ENCODE assay signal across 13 cellular contexts in the genomic region with DNA sequence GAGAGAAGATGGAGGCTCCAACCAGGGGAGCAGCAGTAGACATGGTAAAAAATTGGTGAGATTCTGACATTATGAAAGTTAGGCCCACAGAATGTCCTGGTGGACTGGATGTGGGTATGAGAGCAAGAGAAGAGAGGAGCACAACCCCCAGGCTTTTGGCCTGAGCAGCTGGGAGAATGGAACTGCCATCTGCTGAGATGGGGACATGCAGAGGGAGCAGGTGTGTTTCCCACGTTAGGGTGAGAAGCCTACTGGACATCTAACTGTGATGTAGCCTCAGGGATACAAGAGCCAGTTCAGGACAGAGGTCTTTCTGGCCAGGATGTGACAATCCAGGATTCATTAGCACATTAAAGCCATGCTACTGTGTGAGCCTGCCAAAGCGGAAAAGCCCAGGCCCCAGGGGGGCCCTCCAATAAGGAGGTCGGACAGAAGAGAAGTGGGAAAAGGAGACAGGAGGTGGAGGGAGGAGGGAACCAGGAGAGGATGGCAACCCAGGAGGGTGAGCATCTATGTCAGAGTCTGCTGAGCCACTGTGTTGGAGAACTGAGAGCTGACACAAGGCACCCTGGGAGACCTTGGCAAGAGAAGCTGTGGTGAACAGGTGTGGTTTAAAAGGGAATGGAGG. TPM values are rescaled to one million over a fixed set of nuclear protein-coding genes. Genes with fewer than 3 reads are reported as not detected.
DNase-seq lines count a peak whose midpoint lies in the region; ATAC-seq and TF ChIP-seq lines count a peak whose summit lies in the region.
"Had no signal": no experiment of that assay in that cellular context is flagged by ENCODE, and none has a peak within 500 bp of the region (broad histone marks: within the 10 kb centered on the region; RNA-seq: fewer than 3 reads in every experiment).

No MANE protein-coding gene starts in this region.

- intact Hi-C loops in CD4-positive, alpha-beta memory T cell (cut with micrococcal nuclease): no loop called here
- intact Hi-C loops in mucosa of descending colon (cut with DNase I, micrococcal nuclease) (no loop called here), sciatic nerve (cut with DNase I) (no loop called here)

- H3K27me3 ChIP-seq in CD4-positive, alpha-beta memory T cell (ENCODE audit: insufficient read depth, low read length): no peaks in the 10 kb centered on the region

- no peaks in the 10 kb centered on the region for H3K9me3 Mint-ChIP-seq in CD4-positive, alpha-beta memory T cell
- no peaks in the 10 kb centered on the region for H3K9me3 Mint-ChIP-seq in activated T-helper 17 cell treated with anti-CD3 and anti-CD28 coated beads, Interleukin-2, amount 50 U/mL, for 72 hours
- H3K9me3 Mint-ChIP-seq: central memory CD8-positive, alpha-beta T cell had no signal

- H3K4me1 ChIP-seq in CD4-positive, alpha-beta memory T cell (ENCODE audit: insufficient read depth, low read length): no peaks in the 10 kb centered on the region
- H3K4me1 ChIP-seq in mucosa of descending colon (ENCODE audit: low read depth): peaks cover 36% of the 10 kb centered on the region

- POLR2A ChIA-PET in CD4-positive, alpha-beta memory T cell (lab: Charles Lee; ENCODE audit: partially characterized antibody): no interaction called here

- H3K27me3 Mint-ChIP-seq in CD4-positive, alpha-beta memory T cell: no peaks in the 10 kb centered on the region
- H3K27me3 Mint-ChIP-seq in activated T-helper 17 cell treated with anti-CD3 and anti-CD28 coated beads, Interleukin-2, amount 50 U/mL, for 72 hours: no peaks in the 10 kb centered on the region
- H3K27me3 Mint-ChIP-seq: central memory CD8-positive, alpha-beta T cell had no signal

- no peaks in the 10 kb centered on the region for H3K36me3 ChIP-seq in CD4-positive, alpha-beta memory T cell (ENCODE audit: insufficient read depth, low read length)
- no peaks in the 10 kb centered on the region for H3K36me3 ChIP-seq in mucosa of descending colon (ENCODE audit: low read depth)

- H3K27ac Mint-ChIP-seq in CD4-positive, alpha-beta memory T cell: peak overlapping the region in 4 of 7 donors; percentile 3 to 78 (median 58)
- H3K27ac Mint-ChIP-seq in activated T-helper 17 cell treated with anti-CD3 and anti-CD28 coated beads, Interleukin-2, amount 50 U/mL, for 72 hours: peak overlapping the region; percentile 27

- peaks cover 2 to 20% of the 10 kb centered on the region in 2 donors for H3K36me3 Mint-ChIP-seq in CD4-positive, alpha-beta memory T cell
- H3K36me3 Mint-ChIP-seq in activated T-helper 17 cell treated with anti-CD3 and anti-CD28 coated beads, Interleukin-2, amount 50 U/mL, for 72 hours (ENCODE audit: low read depth): no peaks in the 10 kb centered on the region

- H3K4me1 Mint-ChIP-seq in CD4-positive, alpha-beta memory T cell: peaks cover 6 to 28% (median 18%) of the 10 kb centered on the region in 4 donors
- peaks cover 23% of the 10 kb centered on the region for H3K4me1 Mint-ChIP-seq in activated T-helper 17 cell treated with anti-CD3 and anti-CD28 coated beads, Interleukin-2, amount 50 U/mL, for 72 hours

- H3K4me3 ChIP-seq in CD4-positive, alpha-beta memory T cell (ENCODE audit: low read length in 2 of 2): no peak overlapping the region
- no peak overlapping the region for H3K4me3 ChIP-seq in mucosa of descending colon

- H3K27ac ChIP-seq in CD4-positive, alpha-beta memory T cell (ENCODE audit: low read depth, low read length): no peak overlapping the region

- H3K4me3 Mint-ChIP-seq in CD4-positive, alpha-beta memory T cell: no peak overlapping the region
- no peak overlapping the region for H3K4me3 Mint-ChIP-seq in activated T-helper 17 cell treated with anti-CD3 and anti-CD28 coated beads, Interleukin-2, amount 50 U/mL, for 72 hours
- H3K4me3 Mint-ChIP-seq: central memory CD8-positive, alpha-beta T cell had no signal

- CTCF ChIA-PET in CD4-positive, alpha-beta memory T cell (lab: Charles Lee; ENCODE audit: partially characterized antibody): no interaction called here

- DNase-seq in CD4-positive, alpha-beta memory T cell: no peak
- DNase-seq in NCI-H128 (lab: John Stamatoyannopoulos, UW; ENCODE audit: unreplicated experiment): peak; percentile 31
- DNase-seq in mucosa of descending colon: no peak
- DNase-seq in MV-4-11 (lab: John Stamatoyannopoulos, UW): no peak
- DNase-seq in AG20443 (ENCODE audit: low spot score): no peak
- DNase-seq in sciatic nerve (ENCODE audit: low spot score): no peak
- DNase-seq: activated CD4-positive, CD25-positive, alpha-beta regulatory T cell; NCI-H1694; Right ventricle myocardium superior; stimulated activated CD4-positive, alpha-beta T cell treated with anti-CD3 and anti-CD28 coated beads, Interleukin-2, amount 100 ng/mL, for 48 hours had no signal

- no peak for ATAC-seq in activated T-helper 17 cell treated with anti-CD3 and anti-CD28 coated beads, Interleukin-2, amount 50 U/mL, for 72 hours (replicated peaks)
- ATAC-seq in mucosa of descending colon (peak; percentile 44), HG03159 (IDR thresholded peaks at IDR 0.05; ENCODE audit: unreplicated experiment) (no peak), sciatic nerve (no peak)

- no peaks in the 10 kb centered on the region for H3K9me3 ChIP-seq in CD4-positive, alpha-beta memory T cell (ENCODE audit: control insufficient read depth in 1 of 2, low read length in 2 of 2)
- H3K9me3 ChIP-seq in mucosa of descending colon: no peaks in the 10 kb centered on the region

- TF ChIP-seq CTCF in mucosa of descending colon (IDR thresholded peaks at IDR 0.05): no peak

RNA-seq across cellular contexts. Expression of a gene that starts 10.6 kb away (rescaled TPM):
- total RNA-seq in CD4-positive, alpha-beta memory T cell: 10 to 100 TPM; 22.8 to 27.0 TPM
- polyA plus RNA-seq in CD4-positive, alpha-beta memory T cell: 10 to 100 TPM; 61.0 to 86.7 TPM
- 10 to 100 TPM; 32.5 to 33.6 TPM for total RNA-seq in activated T-helper 17 cell treated with anti-CD3 and anti-CD28 coated beads, Interleukin-2, amount 50 U/mL, for 72 hours
- total RNA-seq in mucosa of descending colon (100 to 1,000 TPM; 123 to 183 (median 126) TPM), sciatic nerve (117 TPM)

RNA-seq across cellular contexts. Expression of a gene that starts 34.5 kb away (rescaled TPM):
- not detected for total RNA-seq in CD4-positive, alpha-beta memory T cell
- not detected for polyA plus RNA-seq in CD4-positive, alpha-beta memory T cell
- not detected for total RNA-seq in activated T-helper 17 cell treated with anti-CD3 and anti-CD28 coated beads, Interleukin-2, amount 50 U/mL, for 72 hours
- total RNA-seq in mucosa of descending colon (not detected), sciatic nerve (not detected)
- total RNA-seq: Right ventricle myocardium superior had no signal
